10 cellular contexts compared by ENCODE assay signal in genomic region chr10:17835688-17836087, GRCh38. TPM values are rescaled to one million over a fixed set of nuclear protein-coding genes. Genes with fewer than 3 reads are reported as not detected.
DNase-seq lines count a peak whose midpoint lies in the region; ATAC-seq and TF ChIP-seq lines count a peak whose summit lies in the region.
"Had no signal": no experiment of that assay in that cellular context is flagged by ENCODE, and none has a peak within 500 bp of the region (broad histone marks: within the 10 kb centered on the region; RNA-seq: fewer than 3 reads in every experiment).

No MANE protein-coding gene starts in this region.

- H3K9ac ChIP-seq in NT2/D1 (ENCODE audit: insufficient read length, low read depth), result no peak overlapping the region
- peak overlapping the region; percentile 27 for H3K9ac ChIP-seq in endodermal cell (ENCODE audit: extremely low read depth, low read length, poor library complexity, severe bottlenecking)
- H3K9ac ChIP-seq in neural progenitor cell, result no peak overlapping the region

- no peak for ATAC-seq in GM21619 (IDR thresholded peaks at IDR 0.05; ENCODE audit: unreplicated experiment)
- no peak for ATAC-seq in HG03045 (IDR thresholded peaks at IDR 0.05; ENCODE audit: unreplicated experiment)
- no peak for ATAC-seq in HG02763 (IDR thresholded peaks at IDR 0.05; ENCODE audit: unreplicated experiment)

- POLR2A ChIA-PET in CD4-positive, alpha-beta memory T cell (lab: Charles Lee; ENCODE audit: partially characterized antibody), result no interaction called here

- 0 to 59% methylated on average over 1 of the region's 1 CpG for WGBS in endodermal cell (ENCODE audit: insufficient coverage in 1 of 2, insufficient read length in 1 of 2), 2 experiments

- H3K79me2 ChIP-seq in neural progenitor cell (ENCODE audit: low read depth), result no peaks in the 10 kb centered on the region

- H3K4me3 Mint-ChIP-seq in endodermal cell (no peak overlapping the region), neural progenitor cell (no peak overlapping the region)
- H3K4me3 Mint-ChIP-seq in CD4-positive, alpha-beta memory T cell, result no peak overlapping the region
- H3K4me3 Mint-ChIP-seq: IgD-negative memory B cell had no signal

- H3K36me3 ChIP-seq in NT2/D1 (ENCODE audit: insufficient read depth, insufficient read length, low read length), result no peaks in the 10 kb centered on the region
- no peaks in the 10 kb centered on the region for H3K36me3 ChIP-seq in endodermal cell (ENCODE audit: control insufficient read depth, insufficient read depth, low read length)
- H3K36me3 ChIP-seq in neural progenitor cell, result no peaks in the 10 kb centered on the region
- H3K36me3 ChIP-seq in CD4-positive, alpha-beta memory T cell (ENCODE audit: insufficient read depth, low read length), result no peaks in the 10 kb centered on the region

- no peaks in the 10 kb centered on the region for H3K27me3 Mint-ChIP-seq in endodermal cell (ENCODE audit: insufficient read depth)
- H3K27me3 Mint-ChIP-seq in neural progenitor cell (ENCODE audit: insufficient read depth, low read depth), result no peaks in the 10 kb centered on the region
- peaks cover 9 to 11% of the 10 kb centered on the region in 2 donors for H3K27me3 Mint-ChIP-seq in CD4-positive, alpha-beta memory T cell

- peaks cover 23% of the 10 kb centered on the region for H3K4me1 Mint-ChIP-seq in endodermal cell
- peaks cover 10% of the 10 kb centered on the region for H3K4me1 Mint-ChIP-seq in neural progenitor cell
- peaks cover 0 to 2% (median 0%) of the 10 kb centered on the region in 4 donors for H3K4me1 Mint-ChIP-seq in CD4-positive, alpha-beta memory T cell

- intact Hi-C loops in CD4-positive, alpha-beta memory T cell (cut with micrococcal nuclease), result no loop called here

- no peaks in the 10 kb centered on the region for H4K20me1 ChIP-seq in neural progenitor cell (ENCODE audit: low read depth)

- no peaks in the 10 kb centered on the region for H3K36me3 Mint-ChIP-seq in endodermal cell (ENCODE audit: low read depth)
- no peaks in the 10 kb centered on the region for H3K36me3 Mint-ChIP-seq in neural progenitor cell
- no peaks in the 10 kb centered on the region for H3K36me3 Mint-ChIP-seq in CD4-positive, alpha-beta memory T cell

- no peaks in the 10 kb centered on the region for H3K27me3 ChIP-seq in NT2/D1 (ENCODE audit: insufficient read depth, insufficient read length)
- no peaks in the 10 kb centered on the region for H3K27me3 ChIP-seq in endodermal cell (ENCODE audit: control insufficient read depth, insufficient read depth, low read length, poor library complexity, severe bottlenecking)
- no peaks in the 10 kb centered on the region for H3K27me3 ChIP-seq in neural progenitor cell
- H3K27me3 ChIP-seq in CD4-positive, alpha-beta memory T cell (ENCODE audit: insufficient read depth, low read length), result no peaks in the 10 kb centered on the region

- H3K4me2 ChIP-seq in neural progenitor cell, result no peak overlapping the region

- peak; percentile 24 for TF ChIP-seq CTCF in endodermal cell (conservative IDR thresholded peaks at IDR 0.05)
- TF ChIP-seq CTCF in neural progenitor cell (IDR thresholded peaks at IDR 0.05), result no peak

- H3K27ac Mint-ChIP-seq in endodermal cell (peak overlapping the region; percentile 45), neural progenitor cell (no peak overlapping the region)
- no peak overlapping the region for H3K27ac Mint-ChIP-seq in CD4-positive, alpha-beta memory T cell
- H3K27ac Mint-ChIP-seq: IgD-negative memory B cell had no signal

- no peak overlapping the region for H2AFZ ChIP-seq in neural progenitor cell (replicated peaks)

- peaks cover 1% of the 10 kb centered on the region for H3K9me3 Mint-ChIP-seq in endodermal cell
- no peaks in the 10 kb centered on the region for H3K9me3 Mint-ChIP-seq in neural progenitor cell
- no peaks in the 10 kb centered on the region for H3K9me3 Mint-ChIP-seq in CD4-positive, alpha-beta memory T cell

- no peak overlapping the region for H3K27ac ChIP-seq in endodermal cell (ENCODE audit: low read depth, low read length)
- no peak overlapping the region for H3K27ac ChIP-seq in neural progenitor cell
- H3K27ac ChIP-seq in CD4-positive, alpha-beta memory T cell (ENCODE audit: low read depth, low read length), result no peak overlapping the region

- DNase-seq in ELF-1 (ENCODE audit: low read depth, low spot score) (peak; percentile 78), NT2/D1 (ENCODE audit: low read depth, low spot score) (peak; percentile 27), endodermal cell (peak; percentile 73), neural progenitor cell (ENCODE audit: low spot score) (peak; percentile 2)
- no peak for DNase-seq in CD4-positive, alpha-beta memory T cell
- DNase-seq: NCI-H524 treated with DMSO at 0.1 percent for 48 hours had no signal

- CTCF ChIA-PET in CD4-positive, alpha-beta memory T cell (lab: Charles Lee; ENCODE audit: partially characterized antibody), result no interaction called here

- H3K9me3 ChIP-seq in NT2/D1 (ENCODE audit: insufficient read depth, low read length) (no peaks in the 10 kb centered on the region), endodermal cell (ENCODE audit: control insufficient read depth, low read length) (no peaks in the 10 kb centered on the region), neural progenitor cell (ENCODE audit: low read depth) (no peaks in the 10 kb centered on the region)
- no peaks in the 10 kb centered on the region for H3K9me3 ChIP-seq in CD4-positive, alpha-beta memory T cell (ENCODE audit: control insufficient read depth in 1 of 2, low read length in 2 of 2)

- H3K4me3 ChIP-seq in NT2/D1 (ENCODE audit: insufficient read length, low read depth) (no peak overlapping the region), endodermal cell (ENCODE audit: low read length) (no peak overlapping the region), neural progenitor cell (no peak overlapping the region)
- H3K4me3 ChIP-seq in CD4-positive, alpha-beta memory T cell (ENCODE audit: low read length in 2 of 2), result no peak overlapping the region

- H3K4me1 ChIP-seq in NT2/D1 (ENCODE audit: insufficient read depth, insufficient read length) (no peaks in the 10 kb centered on the region), endodermal cell (ENCODE audit: control insufficient read depth, insufficient read depth, low read length) (peaks cover 20% of the 10 kb centered on the region), neural progenitor cell (no peaks in the 10 kb centered on the region)
- no peaks in the 10 kb centered on the region for H3K4me1 ChIP-seq in CD4-positive, alpha-beta memory T cell (ENCODE audit: insufficient read depth, low read length)

- H3F3A ChIP-seq in neural progenitor cell (ENCODE audit: low read depth), result no peaks in the 10 kb centered on the region

RNA-seq across cellular contexts. Expression of gene MRC1, which starts 26.5 kb away (rescaled TPM):
- total RNA-seq in endodermal cell (under 1 TPM in 1 of 2 donors, not detected in 1; 0.09 TPM), neural progenitor cell (ENCODE audit: low replicate concordance) (0.03 TPM in 1 of 2 replicates, not detected in the other)
- 0.07 TPM for polyA plus RNA-seq in endodermal cell (2013, experiment 1 of 2)
- polyA plus RNA-seq in endodermal cell (2013, experiment 2 of 2), result 0.04 TPM
- total RNA-seq in CD4-positive, alpha-beta memory T cell, result 1 to 10 TPM; 1.9 to 2.3 TPM
- polyA plus RNA-seq in CD4-positive, alpha-beta memory T cell, result under 1 TPM in 1 of 2 donors, not detected in 1; 0.07 TPM
- polyA plus RNA-seq: IgD-negative memory B cell had no signal

Comparison
In these comparisons a context has a peak if more than half of its experiments do, and no peak if none do; other contexts are left out.
1. DNase-seq: peak in ELF-1 (single experiment), NT2/D1 (single experiment), endodermal cell (single experiment) and neural progenitor cell (single experiment); none in CD4-positive, alpha-beta memory T cell (0 of 5).